In genomic region chr15:84944861-84945260, GRCh38 we compare ENCODE assay signal across 19 cellular contexts.
"Had no signal": no experiment of that assay in that cellular context is flagged by ENCODE, and none has a peak within 500 bp of the region (broad histone marks: within the 10 kb centered on the region; RNA-seq: fewer than 3 reads in every experiment).

No MANE protein-coding gene starts in this region.

- H3K9me3 ChIP-seq: left lung, pancreas, tibial artery, upper lobe of left lung, uterus had no signal

- H3K27ac ChIP-seq: coronary artery, foreskin keratinocyte, left lung, neural progenitor cell, pancreas, tibial artery, upper lobe of left lung, uterus had no signal

- DNase-seq: effector CD4-positive, alpha-beta T cell; endodermal cell; erythroblast; foreskin keratinocyte; left lung; mesenchymal stem cell; midbrain; occipital lobe; pancreas; stimulated activated CD4-positive, alpha-beta T cell treated with anti-CD3 and anti-CD28 coated beads, Interleukin-4, amount 100 ng/mL, for 1 hour; stimulated activated CD8-positive, alpha-beta memory T cell treated with anti-CD3 and anti-CD28 coated beads, Interleukin-4, amount 100 ng/mL, for 48 hours; tibial artery; uterus had no signal

- H3K4me3 ChIP-seq: coronary artery, left lung, lung, neural progenitor cell, pancreas, smooth muscle cell, tibial artery, upper lobe of left lung, uterus had no signal

- H3K36me3 ChIP-seq: left lung, neural progenitor cell, pancreas, tibial artery, upper lobe of left lung, uterus had no signal

- H3K27me3 ChIP-seq: left lung, neural progenitor cell, pancreas, tibial artery, upper lobe of left lung, uterus had no signal

- ATAC-seq: foreskin keratinocyte; left lung; stimulated activated memory B cell treated with anti-CD40 and anti-IgM and Interleukin-4, amounts not matched to agents 10 μg/mL and 1 μg/mL and 100 μg/mL, for 72 hours had no signal

- H3K4me1 ChIP-seq: foreskin keratinocyte, left lung, neural progenitor cell, upper lobe of left lung, uterus had no signal
